Comparison of ENCODE assay signal across 8 cellular contexts in the genomic region with DNA sequence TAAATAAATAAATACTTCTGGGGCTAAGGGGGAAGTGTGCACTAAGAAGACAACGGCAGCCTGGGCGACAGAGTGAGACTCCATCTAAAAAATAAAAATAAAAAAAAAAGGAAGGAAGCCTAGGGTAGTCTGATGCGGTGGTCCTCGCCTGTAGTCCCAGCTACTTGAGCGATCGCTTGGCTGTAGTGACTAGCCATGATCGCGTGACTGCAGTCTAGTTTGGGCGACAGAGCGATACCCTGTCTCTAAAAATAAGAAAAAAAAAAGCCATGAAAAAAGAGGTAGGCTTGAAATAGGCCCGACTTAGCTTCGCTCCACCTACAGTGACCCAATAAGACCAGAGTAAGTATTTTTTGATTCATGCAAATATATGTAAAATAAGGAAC. TPM values are rescaled to one million over a fixed set of nuclear protein-coding genes. Genes with fewer than 3 reads are reported as not detected.
DNase-seq lines count a peak whose midpoint lies in the region; ATAC-seq and TF ChIP-seq lines count a peak whose summit lies in the region.

No MANE protein-coding gene starts in this region.

- no peak for DNase-seq in immature natural killer cell
- no peak for DNase-seq in GM13977 (ENCODE audit: low spot score)
- no peak for DNase-seq in amniotic stem cell (lab: John Stamatoyannopoulos, UW)

- no peaks in the 10 kb centered on the region for H3F3A ChIP-seq in OCI-LY1 (ENCODE audit: insufficient read depth, low read length)

- H3K36me3 ChIP-seq in OCI-LY1 (ENCODE audit: insufficient read depth, low read length) = peaks cover 18% of the 10 kb centered on the region

- H3K9me2 ChIP-seq in OCI-LY1 (ENCODE audit: low read depth, low read length) = no peaks in the 10 kb centered on the region

- H4K20me1 ChIP-seq in OCI-LY1 (ENCODE audit: insufficient read depth, low read length) = no peaks in the 10 kb centered on the region

- no peaks in the 10 kb centered on the region for H3K27me3 ChIP-seq in OCI-LY1 (ENCODE audit: insufficient read depth, low read length)

- peak overlapping the region; percentile 57 for H3K27ac ChIP-seq in 22Rv1
- peak overlapping the region; percentile 91 for H3K27ac ChIP-seq in OCI-LY1 (ENCODE audit: low read depth, low read length, poor library complexity, severe bottlenecking)

- peak overlapping the region; percentile 71 to 89 (median 82) for H3K4me3 Mint-ChIP-seq in immature natural killer cell

- peaks cover 45% of the 10 kb centered on the region for H3K4me1 ChIP-seq in OCI-LY1 (ENCODE audit: insufficient read depth, low read length, severe bottlenecking)

- no peak overlapping the region for H2AFZ ChIP-seq in OCI-LY1 (ENCODE audit: low read length)

- H3K27me3 Mint-ChIP-seq in immature natural killer cell (ENCODE audit: low read depth in 3 of 3) = peaks cover 5 to 9% (median 6%) of the 10 kb centered on the region in 3 donors

- peaks cover 18 to 19% of the 10 kb centered on the region in 2 donors for H3K4me1 Mint-ChIP-seq in immature natural killer cell

- TF ChIP-seq CTCF in 22Rv1 (IDR thresholded peaks at IDR 0.05) (no peak), OCI-LY1 (IDR thresholded peaks at IDR 0.05; ENCODE audit: low read length) (no peak), GM13977 (IDR thresholded peaks at IDR 0.05; ENCODE audit: extremely low read depth, insufficient read depth, missing control alignments) (no peak)

- H3K9me3 ChIP-seq in OCI-LY1 (ENCODE audit: low read length) = no peaks in the 10 kb centered on the region

- in situ Hi-C loops in GM13977 (cut with MboI; ENCODE audit: low pct_unique_long_range_greater_than_20kb, low sequenced_read_pairs, unreplicated experiment) = no loop called here

- peak; percentile 3 for ATAC-seq in GM19463 (IDR thresholded peaks at IDR 0.05; ENCODE audit: unreplicated experiment)
- no peak for ATAC-seq in HG03175 (IDR thresholded peaks at IDR 0.05; ENCODE audit: unreplicated experiment)
- ATAC-seq in GM18861 (IDR thresholded peaks at IDR 0.05; ENCODE audit: unreplicated experiment) = no peak

- peak overlapping the region; percentile 65 to 94 (median 84) for H3K27ac Mint-ChIP-seq in immature natural killer cell

- H3K9ac ChIP-seq in OCI-LY1 (ENCODE audit: low read length) = peak overlapping the region; percentile 43

- peak overlapping the region; percentile 53 for H3K4me2 ChIP-seq in OCI-LY1 (ENCODE audit: low read length)

- peak overlapping the region; percentile 43 for H3K4me3 ChIP-seq in OCI-LY1 (ENCODE audit: low read depth, low read length, poor library complexity, severe bottlenecking)

- peaks cover 0 to 9% (median 0%) of the 10 kb centered on the region in 3 donors for H3K36me3 Mint-ChIP-seq in immature natural killer cell

- no peaks in the 10 kb centered on the region for H3K9me3 Mint-ChIP-seq in immature natural killer cell

- H3K79me2 ChIP-seq in OCI-LY1 (ENCODE audit: insufficient read depth, low read length) = peaks cover 5% of the 10 kb centered on the region; the same call in 1 of the 2 replicates

RNA-seq across cellular contexts. Expression of gene BABAM1, which starts 0.7 kb away (rescaled TPM):
- 100 to 1,000 TPM; 135 to 218 (median 141) TPM for polyA plus RNA-seq in immature natural killer cell

RNA-seq across cellular contexts. Expression of gene USHBP1, which starts 2.0 kb away (rescaled TPM):
- polyA plus RNA-seq in immature natural killer cell = not detected

RNA-seq across cellular contexts. Expression of gene ANKLE1, which starts 15.1 kb away (rescaled TPM):
- not detected for polyA plus RNA-seq in immature natural killer cell

RNA-seq across cellular contexts. Expression of gene NR2F6, which starts 20.9 kb away (rescaled TPM):
- polyA plus RNA-seq in immature natural killer cell = 1 to 10 TPM in 1 of 3 donors, under 1 TPM in 2; 0.67 to 1.4 (median 0.94) TPM

RNA-seq across cellular contexts. Expression of gene ABHD8, which starts 36.6 kb away (rescaled TPM):
- 10 to 100 TPM in 1 of 3 donors, 1 to 10 TPM in 2; 7.5 to 10.3 (median 8.3) TPM for polyA plus RNA-seq in immature natural killer cell
